ENCODE assay signal across 8 cellular contexts in the genomic region with DNA sequence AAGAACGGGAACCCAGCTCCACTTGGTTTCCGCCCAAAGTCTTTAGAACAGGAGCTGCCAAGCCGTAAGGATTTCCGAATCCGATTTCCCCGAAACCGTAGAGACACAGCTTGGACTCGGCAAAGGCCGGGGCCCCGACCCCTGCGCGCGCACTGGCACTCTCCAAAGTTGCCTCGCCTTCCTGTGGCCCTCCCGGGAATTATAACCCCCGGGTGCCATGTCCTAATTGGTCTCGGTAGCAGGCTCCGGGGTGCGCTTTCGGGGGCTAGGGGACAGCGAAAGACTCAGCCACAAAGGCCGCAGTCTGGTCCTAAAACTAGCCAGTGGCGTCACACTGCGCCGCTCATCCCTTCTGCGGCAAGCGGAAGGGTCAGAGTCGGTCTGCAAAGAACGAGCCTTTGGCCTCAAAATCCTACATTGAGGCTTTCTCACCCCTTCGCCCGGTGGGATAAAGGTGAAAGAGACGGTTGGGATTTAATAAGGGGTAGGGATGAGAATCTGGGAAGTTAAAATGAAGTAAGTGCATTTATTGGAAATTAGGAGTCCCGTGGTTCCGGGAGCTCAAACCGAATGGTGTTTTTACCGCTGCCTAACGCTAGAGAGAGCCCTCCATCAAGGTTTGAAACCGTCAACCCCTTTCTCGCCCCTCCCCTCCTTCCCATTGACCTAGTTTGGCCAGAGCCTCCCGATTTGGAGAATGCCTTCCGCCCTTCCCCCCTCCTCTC. TPM values are rescaled to one million over a fixed set of nuclear protein-coding genes. Genes with fewer than 3 reads are reported as not detected.
DNase-seq lines count a peak whose midpoint lies in the region; ATAC-seq and TF ChIP-seq lines count a peak whose summit lies in the region.

No MANE protein-coding gene starts in this region.

- peak overlapping the region; percentile 94 for H3K4me2 ChIP-seq in skeletal muscle satellite cell (ENCODE audit: low read length)

- peak overlapping the region; percentile 100 for H3K4me3 Mint-ChIP-seq in central memory CD8-positive, alpha-beta T cell
- H3K4me3 Mint-ChIP-seq in immature natural killer cell = peak overlapping the region; percentile 95 to 99 (median 96)

- ATAC-seq in HG03064 (IDR thresholded peaks at IDR 0.05; ENCODE audit: low read depth, unreplicated experiment) = peak; percentile 63
- no peak for ATAC-seq in central memory CD8-positive, alpha-beta T cell (replicated peaks; ENCODE audit: extremely low read depth, poor library complexity, severe bottlenecking)

- H3K4me1 Mint-ChIP-seq in central memory CD8-positive, alpha-beta T cell = peaks cover 59% of the 10 kb centered on the region
- peaks cover 56 to 63% of the 10 kb centered on the region in 2 donors for H3K4me1 Mint-ChIP-seq in immature natural killer cell

- H3K27me3 ChIP-seq in skeletal muscle satellite cell (ENCODE audit: control insufficient read depth, insufficient read depth, low read length) = no peaks in the 10 kb centered on the region

- H3K9me3 ChIP-seq in skeletal muscle satellite cell (replicated peaks; ENCODE audit: low read length) = no peaks in the 10 kb centered on the region

- peak; percentile 62 for DNase-seq in NK-92 treated with Interleukin-12 subunit alpha and Interleukin-12 subunit beta, amount 100 ng/mL, for 24 hours (lab: John Stamatoyannopoulos, UW)
- DNase-seq in NK-92 (lab: John Stamatoyannopoulos, UW; ENCODE audit: unreplicated experiment) (no peak), NCI-H2107 treated with DMSO at 0.1 percent for 48 hours (lab: John Stamatoyannopoulos, UW; ENCODE audit: unreplicated experiment) (peak; percentile 97), immature natural killer cell (peak; percentile 70 to 74 (median 73))
- peak in 1 of 2 donors; percentile 56 for DNase-seq in central memory CD8-positive, alpha-beta T cell (ENCODE audit: low spot score in 2 of 2)

- H3K9ac ChIP-seq in skeletal muscle satellite cell (ENCODE audit: low read depth, low read length) = peak overlapping the region; percentile 95

- peaks cover 50% of the 10 kb centered on the region for H3K36me3 Mint-ChIP-seq in central memory CD8-positive, alpha-beta T cell (ENCODE audit: insufficient read depth)
- H3K36me3 Mint-ChIP-seq in immature natural killer cell = no peaks in the 10 kb centered on the region

- peak overlapping the region; percentile 97 for H3K27ac ChIP-seq in VCaP

- TF ChIP-seq CTCF in VCaP (conservative IDR thresholded peaks at IDR 0.05) = peak; percentile 83

- peaks cover 3% of the 10 kb centered on the region for H3K36me3 ChIP-seq in skeletal muscle satellite cell (ENCODE audit: insufficient read depth, low read length)

- H3K4me3 ChIP-seq in skeletal muscle satellite cell (ENCODE audit: low read length) = peak overlapping the region; percentile 73

- H3K27me3 Mint-ChIP-seq in central memory CD8-positive, alpha-beta T cell = no peaks in the 10 kb centered on the region
- H3K27me3 Mint-ChIP-seq in immature natural killer cell (ENCODE audit: low read depth in 3 of 3) = peaks cover 5 to 41% (median 20%) of the 10 kb centered on the region in 3 donors

- H3K4me1 ChIP-seq in skeletal muscle satellite cell (ENCODE audit: control insufficient read depth, insufficient read depth, low read length) = peaks cover 70% of the 10 kb centered on the region

- H3K27ac Mint-ChIP-seq in central memory CD8-positive, alpha-beta T cell (ENCODE audit: low read depth) = peak overlapping the region; percentile 99
- H3K27ac Mint-ChIP-seq in immature natural killer cell = peak overlapping the region; percentile 93 to 100 (median 98)

- H3K9me3 Mint-ChIP-seq in central memory CD8-positive, alpha-beta T cell = no peaks in the 10 kb centered on the region
- H3K9me3 Mint-ChIP-seq in immature natural killer cell = no peaks in the 10 kb centered on the region

RNA-seq across cellular contexts. Expression of a gene that starts 6.7 kb away (rescaled TPM):
- polyA plus RNA-seq in immature natural killer cell = 1 to 10 TPM; 3.2 to 4.7 (median 4.6) TPM
- total RNA-seq in skeletal muscle satellite cell (2012; rRNA removed) = 18.3 and 25.6 TPM in 2 replicates

RNA-seq across cellular contexts. Expression of a gene that starts 36.2 kb away (rescaled TPM):
- not detected for polyA plus RNA-seq in immature natural killer cell
- not detected in 2 replicates for total RNA-seq in skeletal muscle satellite cell (2012; rRNA removed)
